In genomic region chr14:53391156-53391555, GRCh38 we compare ENCODE assay signal across 15 cellular contexts.
DNase-seq lines count a peak whose midpoint lies in the region; ATAC-seq, FAIRE-seq and TF ChIP-seq lines count a peak whose summit lies in the region.
"Had no signal": no experiment of that assay in that cellular context is flagged by ENCODE, and none has a peak within 500 bp of the region (broad histone marks: within the 10 kb centered on the region; RNA-seq: fewer than 3 reads in every experiment).

No MANE protein-coding gene starts in this region.

- dilution Hi-C loops in keratinocyte (cut with MboI; ENCODE audit: extremely low pct_ligation_motif_present, low sequenced_read_pairs): no loop called here

- H3K36me3 ChIP-seq in keratinocyte (ENCODE audit: control insufficient read depth in 2 of 2, extremely low read depth in 1 of 2, insufficient read depth in 2 of 2, low read length in 2 of 2): no peaks in the 10 kb centered on the region
- H3K36me3 ChIP-seq in testis (ENCODE audit: low read depth, missing control alignments): no peaks in the 10 kb centered on the region

- POLR2A ChIA-PET in CD4-positive, alpha-beta T cell (lab: Charles Lee): no interaction called here

- no peaks in the 10 kb centered on the region for H4K20me1 ChIP-seq in keratinocyte (ENCODE audit: control insufficient read depth, extremely low read depth, insufficient read depth, low read length)
- H4K20me1 ChIP-seq: BLaER1 treated with 17β-estradiol and CSF1 and Interleukin-3, amounts not matched to agents 10 nM and 100 nM had no signal

- H3K27me3 ChIP-seq in keratinocyte (ENCODE audit: control insufficient read depth, extremely low read depth, insufficient read depth, low read length) (no peaks in the 10 kb centered on the region), testis (no peaks in the 10 kb centered on the region)
- H3K27me3 ChIP-seq in CD4-positive, alpha-beta T cell (ENCODE audit: control insufficient read depth, insufficient read depth, low read length): no peaks in the 10 kb centered on the region
- H3K27me3 ChIP-seq: BLaER1 treated with 17β-estradiol and CSF1 and Interleukin-3, amounts not matched to agents 10 nM and 100 nM had no signal

- no peaks in the 10 kb centered on the region for H3K79me2 ChIP-seq in keratinocyte (ENCODE audit: control insufficient read depth, insufficient read depth, low read length)

- no peaks in the 10 kb centered on the region for H3K4me1 Mint-ChIP-seq in CD4-positive, alpha-beta T cell (ENCODE audit: low read depth)

- TF ChIP-seq POLR2A in testis (IDR thresholded peaks at IDR 0.05): no peak

- FAIRE-seq in HTR-8/SVneo (lab: Jason Lieb, UNC) (peak; percentile 13), keratinocyte (lab: Jason Lieb, UNC) (peak; percentile 39)

- CTCF ChIA-PET in CD4-positive, alpha-beta T cell (lab: Charles Lee): no interaction called here

- H3K9me3 ChIP-seq in keratinocyte (ENCODE audit: control insufficient read depth, low read depth, low read length) (peaks cover 2% of the 10 kb centered on the region), testis (no peaks in the 10 kb centered on the region)
- peaks cover 18% of the 10 kb centered on the region for H3K9me3 ChIP-seq in CD4-positive, alpha-beta T cell (ENCODE audit: control insufficient read depth, low read length)

- H3K27ac Mint-ChIP-seq in CD4-positive, alpha-beta T cell: no peak overlapping the region
- H3K27ac Mint-ChIP-seq: dendritic cell treated with granulocyte-macrophage colony-stimulating factor and Interleukin-4, amounts not matched to agents 40 ng/mL and 50 ng/mL, for 4 days; GM23338 had no signal

- H3K4me1 ChIP-seq in keratinocyte (ENCODE audit: control insufficient read depth, extremely low read depth, insufficient read depth, low read length): peaks cover 39% of the 10 kb centered on the region
- H3K4me1 ChIP-seq in testis: no peaks in the 10 kb centered on the region
- H3K4me1 ChIP-seq: psoas muscle had no signal

- no peak for ATAC-seq in CD4-positive, alpha-beta T cell (ENCODE audit: poor library complexity)
- ATAC-seq: GM23338, psoas muscle had no signal

- no peaks in the 10 kb centered on the region for H3K9me1 ChIP-seq in keratinocyte (ENCODE audit: control insufficient read depth, extremely low read depth, insufficient read depth, low read length)

- no peak overlapping the region for H3K4me3 Mint-ChIP-seq in CD4-positive, alpha-beta T cell
- H3K4me3 Mint-ChIP-seq: dendritic cell treated with granulocyte-macrophage colony-stimulating factor and Interleukin-4, amounts not matched to agents 40 ng/mL and 50 ng/mL, for 4 days; GM23338 had no signal

- intact Hi-C loops in testis (cut with DNase I; ENCODE audit: low total_unique reads): no loop called here
- intact Hi-C loops in CD4-positive, alpha-beta T cell (cut with DNase I, micrococcal nuclease): no loop called here

- no peak overlapping the region for H3K4me3 ChIP-seq in AG10803 (ENCODE audit: low read length)
- no peak overlapping the region for H3K4me3 ChIP-seq in astrocyte of the spinal cord (ENCODE audit: low read depth, low read length)
- H3K4me3 ChIP-seq in keratinocyte (ENCODE audit: control insufficient read depth in 2 of 3, extremely low read depth in 1 of 3, insufficient read depth in 2 of 3, low read depth in 1 of 3, low read length in 3 of 3): no peak overlapping the region
- H3K4me3 ChIP-seq in testis: no peak overlapping the region
- H3K4me3 ChIP-seq: BLaER1 treated with 17β-estradiol and CSF1 and Interleukin-3, amounts not matched to agents 10 nM and 100 nM; GM23338; psoas muscle had no signal

- peaks cover 8% of the 10 kb centered on the region for H3K9me3 Mint-ChIP-seq in CD4-positive, alpha-beta T cell

- 58 to 62% methylated on average over 2 of the region's 2 CpGs for WGBS in testis, 2 donors

- no peak overlapping the region for H2AFZ ChIP-seq in keratinocyte (ENCODE audit: control insufficient read depth, low read length)
- H2AFZ ChIP-seq: GM23338 had no signal

- DNase-seq in AG10803 (ENCODE audit: low read depth) (peak; percentile 83), HTR-8/SVneo (ENCODE audit: insufficient read length, low spot score) (peak; percentile 33), astrocyte of the spinal cord (ENCODE audit: low read depth, low spot score) (peak; percentile 66), keratinocyte (ENCODE audit: low read depth, low spot score) (no peak), testis (no peak), NCI-H1694 (lab: John Stamatoyannopoulos, UW) (no peak)
- no peak for DNase-seq in activated effector memory CD4-positive, alpha-beta T cell treated with Interleukin-2 at 50 U/mL for 16 hours
- DNase-seq in CD4-positive, alpha-beta T cell: no peak
- DNase-seq: activated CD4-positive, alpha-beta T cell treated with anti-CD3 and anti-CD28 coated beads for 1 hour; NCI-H2227 treated with DMSO at 0.1 percent for 48 hours; psoas muscle; stimulated activated CD4-positive, alpha-beta T cell treated with anti-CD3 and anti-CD28 coated beads, Interleukin-1b, Interleukin-23, amount 100 ng/mL, for 48 hours had no signal

- peak overlapping the region; percentile 40 for H3K4me2 ChIP-seq in keratinocyte (ENCODE audit: control insufficient read depth, extremely low read depth, insufficient read depth, low read depth, low read length)
- H3K4me2 ChIP-seq: BLaER1 treated with 17β-estradiol and CSF1 and Interleukin-3, amounts not matched to agents 10 nM and 100 nM; GM23338 had no signal

- TF ChIP-seq CTCF in AG10803 (conservative IDR thresholded peaks at IDR 0.05; ENCODE audit: low read length): no peak
- TF ChIP-seq CTCF in astrocyte of the spinal cord (IDR thresholded peaks at IDR 0.05; ENCODE audit: low read depth, low read length): no peak
- no peak for TF ChIP-seq CTCF in keratinocyte (optimal IDR thresholded peaks at IDR 0.05 in 1 of 3, IDR thresholded peaks at IDR 0.05 in 1 of 3, conservative IDR thresholded peaks at IDR 0.05 in 1 of 3; ENCODE audit: extremely low read depth in 1 of 3, insufficient read depth in 2 of 3, low read length in 3 of 3)
- no peak for TF ChIP-seq CTCF in testis (IDR thresholded peaks at IDR 0.05)
- TF ChIP-seq CTCF in CD4-positive, alpha-beta T cell (IDR thresholded peaks at IDR 0.05): no peak

- in situ Hi-C loops in astrocyte of the spinal cord (cut with HindIII; ENCODE audit: low sequenced_read_pairs): no loop called here

- H3K27ac ChIP-seq in keratinocyte (ENCODE audit: control insufficient read depth, insufficient read depth, low read length): peak overlapping the region; percentile 88
- H3K27ac ChIP-seq in testis: no peak overlapping the region
- no peak overlapping the region for H3K27ac ChIP-seq in CD4-positive, alpha-beta T cell (ENCODE audit: low read depth, low read length)
- H3K27ac ChIP-seq: BLaER1 treated with 17β-estradiol and CSF1 and Interleukin-3, amounts not matched to agents 10 nM and 100 nM; psoas muscle had no signal

- H3K9ac ChIP-seq in keratinocyte (ENCODE audit: control insufficient read depth, extremely low read depth, insufficient read depth, low read length): peak overlapping the region; percentile 40
- H3K9ac ChIP-seq: BLaER1 treated with 17β-estradiol and CSF1 and Interleukin-3, amounts not matched to agents 10 nM and 100 nM had no signal

- no peaks in the 10 kb centered on the region for H3K36me3 Mint-ChIP-seq in CD4-positive, alpha-beta T cell (ENCODE audit: low read depth)

- H3K27me3 Mint-ChIP-seq in CD4-positive, alpha-beta T cell: no peaks in the 10 kb centered on the region
- H3K27me3 Mint-ChIP-seq: dendritic cell treated with granulocyte-macrophage colony-stimulating factor and Interleukin-4, amounts not matched to agents 40 ng/mL and 50 ng/mL, for 4 days had no signal

Comparison
In these comparisons a context has a peak if more than half of its experiments do, and no peak if none do; other contexts are left out.
1. DNase-seq: peak in AG10803 (single experiment), HTR-8/SVneo (single experiment) and astrocyte of the spinal cord (single experiment); none in keratinocyte (single experiment), testis (single experiment), activated effector memory CD4-positive, alpha-beta T cell treated with Interleukin-2 at 50 U/mL for 16 hours (single experiment), CD4-positive, alpha-beta T cell (0 of 10) and NCI-H1694 (single experiment).